In the genomic region with DNA sequence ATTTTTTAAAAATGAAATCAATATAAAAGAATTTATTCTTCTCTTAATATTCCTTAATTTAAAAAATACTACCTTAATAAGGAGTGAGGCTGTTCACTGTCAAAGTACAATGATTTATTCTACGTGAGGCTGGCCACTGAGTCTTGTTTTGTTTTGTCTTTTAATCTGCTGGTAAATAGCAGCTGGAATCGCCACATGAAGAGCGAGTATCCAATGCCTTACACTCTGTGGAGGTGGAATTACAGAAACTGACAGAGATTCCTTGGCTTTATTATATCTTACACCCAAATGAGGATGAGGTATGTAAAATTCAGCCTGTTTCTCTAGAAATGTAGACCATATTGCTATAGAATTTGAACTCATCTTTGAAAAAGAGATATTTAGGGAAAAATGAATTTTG, we compare ENCODE assay signal across 25 cellular contexts. TPM values are rescaled to one million over a fixed set of nuclear protein-coding genes. Genes with fewer than 3 reads are reported as not detected.
A peak's percentile ranks its signal among the peaks of the same experiment; 100 is the strongest.
DNase-seq lines count a peak whose midpoint lies in the region; ATAC-seq and FAIRE-seq lines count a peak whose summit lies in the region.
"Had no signal": no experiment of that assay in that cellular context is flagged by ENCODE, and none has a peak within 500 bp of the region (broad histone marks: within the 10 kb centered on the region; RNA-seq: fewer than 3 reads in every experiment).

No MANE protein-coding gene starts in this region.

- peaks cover 11% of the 10 kb centered on the region for H3K36me3 Mint-ChIP-seq in T-helper 17 cell (ENCODE audit: low read depth)
- H3K36me3 Mint-ChIP-seq in stimulated activated effector memory CD8-positive, alpha-beta T cell treated with anti-CD3 and anti-CD28 coated beads, Interleukin-12 subunit alpha, Interleukin-12 subunit beta, amount 100 ng/mL, for 72 hours = peaks cover 48% of the 10 kb centered on the region

- H3K9me3 Mint-ChIP-seq in stimulated activated effector memory CD8-positive, alpha-beta T cell treated with anti-CD3 and anti-CD28 coated beads, Interleukin-12 subunit alpha, Interleukin-12 subunit beta, amount 100 ng/mL, for 72 hours = no peaks in the 10 kb centered on the region
- H3K9me3 Mint-ChIP-seq: CD14-positive monocyte; CD4-positive, alpha-beta memory T cell; CD4-positive, CD25-positive, alpha-beta regulatory T cell; CD8-positive, alpha-beta memory T cell had no signal

- DNase-seq in T-helper 17 cell = no peak
- DNase-seq in cerebellar cortex (ENCODE audit: low spot score) = peak; percentile 67
- no peak for DNase-seq in stimulated activated effector memory CD8-positive, alpha-beta T cell treated with anti-CD3 and anti-CD28 coated beads, Interleukin-12 subunit alpha, Interleukin-12 subunit beta, amount 100 ng/mL, for 72 hours (ENCODE audit: low spot score in 2 of 2)
- DNase-seq in NCI-H187 treated with DMSO at 0.1 percent for 48 hours (lab: John Stamatoyannopoulos, UW) = no peak
- DNase-seq in T-helper 1 cell = no peak
- no peak for DNase-seq in activated CD4-positive, alpha-beta T cell treated with anti-CD3 and anti-CD28 coated beads, Interleukin-2, amount 50 U/mL, for 1 hour
- DNase-seq: ACHN; BE2C; CD4-positive, alpha-beta memory T cell; CD4-positive, CD25-positive, alpha-beta regulatory T cell; CD8-positive, alpha-beta memory T cell; COR-L47; DMS 273 treated with DMSO at 0.1 percent for 48 hours; DMS153; DMS53; DMS79; DND-41; EL; GF-D8 had no signal

- H3K27ac Mint-ChIP-seq in T-helper 17 cell = peak overlapping the region; percentile 21
- peak overlapping the region; percentile 15 for H3K27ac Mint-ChIP-seq in stimulated activated effector memory CD8-positive, alpha-beta T cell treated with anti-CD3 and anti-CD28 coated beads, Interleukin-12 subunit alpha, Interleukin-12 subunit beta, amount 100 ng/mL, for 72 hours
- H3K27ac Mint-ChIP-seq: CD14-positive monocyte had no signal

- peak; percentile 25 for FAIRE-seq in A204.1 (lab: Jason Lieb, UNC)
- FAIRE-seq: G401.6, GM12891, GM19239 had no signal

- no peaks in the 10 kb centered on the region for H3K9me3 ChIP-seq in T-helper 17 cell (ENCODE audit: control insufficient read depth, low read length, poor library complexity, severe bottlenecking)
- H3K9me3 ChIP-seq: BE2C, BLaER1 had no signal

- no peaks in the 10 kb centered on the region for H3K27me3 Mint-ChIP-seq in T-helper 17 cell
- H3K27me3 Mint-ChIP-seq: CD4-positive, alpha-beta memory T cell; CD4-positive, CD25-positive, alpha-beta regulatory T cell; CD8-positive, alpha-beta memory T cell had no signal

- H3K4me1 Mint-ChIP-seq in T-helper 17 cell = no peaks in the 10 kb centered on the region
- no peaks in the 10 kb centered on the region for H3K4me1 Mint-ChIP-seq in stimulated activated effector memory CD8-positive, alpha-beta T cell treated with anti-CD3 and anti-CD28 coated beads, Interleukin-12 subunit alpha, Interleukin-12 subunit beta, amount 100 ng/mL, for 72 hours
- H3K4me1 Mint-ChIP-seq: CD14-positive monocyte; CD4-positive, alpha-beta memory T cell; CD4-positive, CD25-positive, alpha-beta regulatory T cell; CD8-positive, alpha-beta memory T cell had no signal

- no peak overlapping the region for H3K4me3 Mint-ChIP-seq in T-helper 17 cell
- no peak overlapping the region for H3K4me3 Mint-ChIP-seq in stimulated activated effector memory CD8-positive, alpha-beta T cell treated with anti-CD3 and anti-CD28 coated beads, Interleukin-12 subunit alpha, Interleukin-12 subunit beta, amount 100 ng/mL, for 72 hours
- H3K4me3 Mint-ChIP-seq: CD14-positive monocyte; CD4-positive, alpha-beta memory T cell; CD4-positive, CD25-positive, alpha-beta regulatory T cell; CD8-positive, alpha-beta memory T cell had no signal

- ATAC-seq in T-helper 17 cell = no peak
- ATAC-seq in stimulated activated effector memory CD8-positive, alpha-beta T cell treated with anti-CD3 and anti-CD28 coated beads, Interleukin-12 subunit alpha, Interleukin-12 subunit beta, amount 100 ng/mL, for 72 hours = no peak

RNA-seq across cellular contexts. Expression of gene AKAP11, which starts 52.9 kb away (rescaled TPM):
- 10 to 100 TPM; 24.1 to 24.9 TPM for total RNA-seq in T-helper 17 cell
